ENCODE assay signal across 22 cellular contexts in the genomic region with DNA sequence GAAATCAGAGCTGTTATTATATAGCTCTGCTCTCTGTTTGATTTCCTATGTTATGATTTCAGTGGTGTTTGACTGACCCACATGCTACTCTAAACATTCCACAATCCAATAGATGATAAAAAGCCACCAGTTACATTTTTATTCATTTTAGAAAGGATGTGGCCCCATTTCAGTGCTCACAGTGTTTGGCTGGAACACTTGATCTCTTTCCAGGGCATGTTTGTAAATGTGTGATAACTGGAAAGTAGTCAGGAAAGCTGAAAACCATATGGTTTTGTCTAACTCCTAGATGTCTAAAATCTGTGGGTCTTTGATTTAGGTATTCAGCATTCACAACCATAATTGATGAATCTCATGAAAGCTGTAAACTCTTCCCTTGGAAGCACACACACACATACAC.
"Had no signal": no experiment of that assay in that cellular context is flagged by ENCODE, and none has a peak within 500 bp of the region (broad histone marks: within the 10 kb centered on the region; RNA-seq: fewer than 3 reads in every experiment).

No MANE protein-coding gene starts in this region.

- DNase-seq: stimulated activated CD4-positive, alpha-beta T cell treated with anti-CD3 and anti-CD28 coated beads, Interleukin-2, amount 100 ng/mL, for 48 hours; stimulated activated CD4-positive, alpha-beta T cell treated with anti-CD3 and anti-CD28 coated beads, Interleukin-4, amount 100 ng/mL, for 1 hour; stimulated activated CD4-positive, alpha-beta T cell treated with anti-CD3 and anti-CD28 coated beads, Interleukin-4, amount 100 ng/mL, for 24 hours; stimulated activated CD4-positive, alpha-beta T cell treated with anti-CD3 and anti-CD28 coated beads, Interleukin-4, amount 100 ng/mL, for 4 hours; stimulated activated CD8-positive, alpha-beta memory T cell treated with anti-CD3 and anti-CD28 coated beads, Interleukin-4, amount 100 ng/mL, for 48 hours; stimulated activated naive B cell treated with anti-CD40 and anti-IgM and Interleukin-4, amounts not matched to agents 10 μg/mL and 1 μg/mL and 100 μg/mL, for 72 hours; stimulated activated naive CD4-positive, alpha-beta T cell; stimulated activated naive CD4-positive, alpha-beta T cell treated with Interleukin-2 at 50 U/mL for 16 hours; stimulated activated naive CD8-positive, alpha-beta T cell treated with anti-CD3 and anti-CD28 coated beads, Interleukin-15, amount 100 ng/mL, for 72 hours; stimulated activated naive CD8-positive, alpha-beta T cell treated with anti-CD3 and anti-CD28 coated beads, Interleukin-15, Interleukin-2, amounts not matched to agents 100 U/mL and 50 U/mL, for 24 hours; stomach; substantia nigra; testis; thyroid gland; tibial artery; transverse colon; trophoblast cell; upper lobe of left lung; upper lobe of right lung; uterus had no signal

- ATAC-seq: stimulated activated effector memory CD8-positive, alpha-beta T cell treated with anti-CD3 and anti-CD28 coated beads, Interleukin-12 subunit alpha, Interleukin-12 subunit beta, amount 100 ng/mL, for 72 hours; stimulated activated memory B cell treated with anti-CD40 and anti-IgM and Interleukin-4, amounts not matched to agents 10 μg/mL and 1 μg/mL and 100 μg/mL, for 72 hours; stimulated activated naive B cell treated with anti-CD40 and anti-IgM and Interleukin-4, amounts not matched to agents 10 μg/mL and 1 μg/mL and 100 μg/mL, for 72 hours; stimulated activated naive CD8-positive, alpha-beta T cell treated with anti-CD3 and anti-CD28 coated beads, Interleukin-15, amount 100 ng/mL, for 72 hours; stimulated activated naive CD8-positive, alpha-beta T cell treated with anti-CD3 and anti-CD28 coated beads, Interleukin-15, Interleukin-2, amounts not matched to agents 100 U/mL and 50 U/mL, for 24 hours; upper lobe of right lung had no signal
